In genomic region chr3:25820372-25820771, GRCh38 we compare ENCODE assay signal across 10 cellular contexts. TPM values are rescaled to one million over a fixed set of nuclear protein-coding genes. Genes with fewer than 3 reads are reported as not detected.
DNase-seq lines count a peak whose midpoint lies in the region; ATAC-seq, FAIRE-seq and TF ChIP-seq lines count a peak whose summit lies in the region.
"Had no signal": no experiment of that assay in that cellular context is flagged by ENCODE, and none has a peak within 500 bp of the region (broad histone marks: within the 10 kb centered on the region; RNA-seq: fewer than 3 reads in every experiment).

No MANE protein-coding gene starts in this region.

- no peak overlapping the region for H3K27ac ChIP-seq in HepG2 (ENCODE audit: extremely low read length, insufficient read depth, low read length)
- H3K27ac ChIP-seq: gastrocnemius medialis, VCaP had no signal

- no peak overlapping the region for H3K4me3 ChIP-seq in HepG2 (replicated peaks in 1 of 3; ENCODE audit: insufficient read depth in 1 of 3, low read depth in 2 of 3, low read length in 3 of 3)
- H3K4me3 ChIP-seq: gastrocnemius medialis had no signal

- H4K20me1 ChIP-seq in HepG2 (ENCODE audit: insufficient read depth, low read length): no peaks in the 10 kb centered on the region

- H3K36me3 Mint-ChIP-seq in Calu3 (ENCODE audit: insufficient read depth, unreplicated experiment) (no peaks in the 10 kb centered on the region), brain (no peaks in the 10 kb centered on the region), T-helper 17 cell (ENCODE audit: low read depth) (no peaks in the 10 kb centered on the region)

- no peak for TF ChIP-seq POLR2A in HepG2 (IDR thresholded peaks at IDR 0.05; ENCODE audit: insufficient read depth in 1 of 2, low read depth in 2 of 2, low read length in 2 of 2)

- BruUV-seq in Calu3 (replicated peaks; lab: Mats Ljungman, UMichigan): no TSS peak
- BruUV-seq in HepG2 (replicated peaks; lab: Mats Ljungman, UMichigan): no TSS peak

- H3K4me2 ChIP-seq in HepG2 (ENCODE audit: low read depth, low read length): no peak overlapping the region

- DNase-seq in Calu3: peak; percentile 28
- DNase-seq in HT1080 (ENCODE audit: low read depth): peak; percentile 87
- DNase-seq in HepG2 (ENCODE audit: low spot score): no peak
- no peak for DNase-seq in NCI-H2107 treated with DMSO at 0.1 percent for 48 hours (lab: John Stamatoyannopoulos, UW; ENCODE audit: unreplicated experiment)
- no peak for DNase-seq in T-helper 17 cell
- DNase-seq in cerebellar nuclear complex (lab: John Stamatoyannopoulos, UW): no peak
- DNase-seq: gastrocnemius medialis had no signal

- no peak overlapping the region for H3K9ac ChIP-seq in HepG2 (ENCODE audit: insufficient read depth, low read depth, low read length)

- TF ChIP-seq EP300 in HepG2 (IDR thresholded peaks at IDR 0.05; ENCODE audit: low read depth in 2 of 2, low read length in 2 of 2): no peak
- TF ChIP-seq EP300 in HepG2 (CRISPR knock-in tag; IDR thresholded peaks at IDR 0.05; ENCODE audit: borderline replicate concordance): no peak

- H3K36me3 ChIP-seq in HepG2 (replicated peaks in 1 of 2; ENCODE audit: control insufficient read depth in 1 of 2, insufficient read depth in 2 of 2, low read length in 2 of 2): no peaks in the 10 kb centered on the region
- H3K36me3 ChIP-seq: gastrocnemius medialis had no signal

- POLR2A ChIA-PET in HepG2 (lab: Yijun Ruan, JAX): no interaction called here

- TF ChIP-seq CTCF in Calu3 (IDR thresholded peaks at IDR 0.05; ENCODE audit: unreplicated experiment) (no peak), brain (conservative IDR thresholded peaks at IDR 0.05) (no peak), HepG2 (CRISPR knock-in tag; IDR thresholded peaks at IDR 0.05) (no peak)

- intact Hi-C loops in Calu3 (cut with micrococcal nuclease; ENCODE audit: unreplicated experiment) (no loop called here), HepG2 (cut with micrococcal nuclease; ENCODE audit: unreplicated experiment) (no loop called here)

- no peak overlapping the region for H2AFZ ChIP-seq in HepG2 (ENCODE audit: low read length)

- H3K4me1 ChIP-seq in HepG2 (ENCODE audit: insufficient read depth, low read length): no peaks in the 10 kb centered on the region

- H3K27me3 ChIP-seq in HepG2 (ENCODE audit: control insufficient read depth in 1 of 2, insufficient read depth in 2 of 2, low read length in 2 of 2): no peaks in the 10 kb centered on the region
- H3K27me3 ChIP-seq: gastrocnemius medialis had no signal

- ATAC-seq in HepG2 (no peak), T-helper 17 cell (no peak), GM18868 (IDR thresholded peaks at IDR 0.05; ENCODE audit: unreplicated experiment) (no peak)

- H3K9me3 Mint-ChIP-seq in Calu3 (ENCODE audit: low read depth, unreplicated experiment): no peaks in the 10 kb centered on the region
- H3K9me3 Mint-ChIP-seq in brain: peaks cover 0 to 16% (median 10%) of the 10 kb centered on the region in 5 experiments

- H3K27me3 Mint-ChIP-seq in Calu3 (ENCODE audit: unreplicated experiment): no peaks in the 10 kb centered on the region
- peaks cover 6% of the 10 kb centered on the region for H3K27me3 Mint-ChIP-seq in brain
- H3K27me3 Mint-ChIP-seq in T-helper 17 cell: peaks cover 12% of the 10 kb centered on the region

- H3K79me2 ChIP-seq in HepG2 (ENCODE audit: insufficient read depth, low read length): no peaks in the 10 kb centered on the region

- CTCF ChIA-PET in Calu3 (lab: Charles Lee): interaction anchor here (0.9 kb wide), 1 partner anchor 33 kb away, joined by 5 read pairs; no protein-coding TSS in a partner anchor
- CTCF ChIA-PET in HepG2 (lab: Yijun Ruan, JAX; ENCODE audit: low intra/inter-chr PET ratio, low total read pairs): no interaction called here

- in situ Hi-C loops in HepG2 (cut with HindIII; ENCODE audit: extremely low pct_ligation_motif_present, low pct_unique_long_range_greater_than_20kb): no loop called here

- no peak overlapping the region for H3K4me3 Mint-ChIP-seq in Calu3 (ENCODE audit: low read depth, unreplicated experiment)
- H3K4me3 Mint-ChIP-seq in brain: no peak overlapping the region
- H3K4me3 Mint-ChIP-seq in T-helper 17 cell: no peak overlapping the region

- FAIRE-seq in HepG2 (lab: Jason Lieb, UNC): no peak

- H3K9me3 ChIP-seq in HepG2 (ENCODE audit: low read length) (no peaks in the 10 kb centered on the region), T-helper 17 cell (ENCODE audit: control insufficient read depth, low read length, poor library complexity, severe bottlenecking) (no peaks in the 10 kb centered on the region)
- H3K9me3 ChIP-seq: gastrocnemius medialis had no signal

- H3K4me1 Mint-ChIP-seq in Calu3 (ENCODE audit: low read depth, unreplicated experiment) (peaks cover 8% of the 10 kb centered on the region), brain (peaks cover 23% of the 10 kb centered on the region), T-helper 17 cell (no peaks in the 10 kb centered on the region)

- TF ChIP-seq RAD21 in HepG2 (CRISPR knock-in tag; IDR thresholded peaks at IDR 0.05): no peak

- no peak overlapping the region for H3K27ac Mint-ChIP-seq in Calu3 (ENCODE audit: unreplicated experiment)
- peak overlapping the region in 4 of 5 experiments; percentile 44 to 82 (median 62) for H3K27ac Mint-ChIP-seq in brain
- H3K27ac Mint-ChIP-seq in T-helper 17 cell: no peak overlapping the region

TF ChIP-seq in HepG2, 621 proteins besides CTCF, POLR2A, EP300 and RAD21:
- no peak for TF ChIP-seq ZNF850 (CRISPR knock-in tag; conservative IDR thresholded peaks at IDR 0.05)
- TF ChIP-seq LCORL (IDR thresholded peaks at IDR 0.05): peak; percentile 85
- no peak for TF ChIP-seq LCORL (CRISPR knock-in tag; IDR thresholded peaks at IDR 0.05)

RNA-seq across cellular contexts. Expression of gene OXSM, which starts 30.5 kb away (rescaled TPM):
- total RNA-seq in Calu3 (2022) (13.6 and 18.4 TPM in 2 replicates), HepG2 (2016; rRNA removed; fragmentation: Illumina TruSeq; extraction: Trizol) (14.1 and 18.2 TPM in 2 replicates), T-helper 17 cell (1 to 10 TPM; 7.0 to 7.6 TPM)
- 15.8 and 17.3 TPM in 2 replicates for total RNA-seq in HT1080 (2014; rRNA removed; shearing (Covaris generic))
- 15.8 and 16.8 TPM in 2 replicates for polyA plus RNA-seq in HT1080 (2015; cell fraction: cytosol; rRNA removed)
- polyA plus RNA-seq in HT1080 (2015; cell fraction: nucleus; rRNA removed): 28.3 and 30.5 TPM in 2 replicates
- polyA plus RNA-seq in brain (ENCODE audit: insufficient read depth, low read depth, low replicate concordance) (3.7 TPM), HepG2 (2011; rRNA removed) (28.8 and 34.4 TPM in 2 replicates)
- total RNA-seq in HepG2 (2016; cell fraction: cytosol; rRNA removed; fragmentation: Illumina TruSeq; extraction: Trizol; ENCODE audit: low read depth): 4.5 and 6.4 TPM in 2 replicates
- total RNA-seq in HepG2 (2016; cell fraction: insoluble cytoplasmic fraction; rRNA removed; fragmentation: Illumina TruSeq; extraction: Trizol): 12.5 and 18.8 TPM in 2 replicates
- 9.4 and 9.5 TPM in 2 replicates for total RNA-seq in HepG2 (2016; cell fraction: membrane; rRNA removed; fragmentation: Illumina TruSeq; extraction: Trizol)
- 13.9 and 15.9 TPM in 2 replicates for total RNA-seq in HepG2 (2016; cell fraction: nucleus; rRNA removed; fragmentation: Illumina TruSeq; extraction: Trizol)
- polyA plus RNA-seq in HepG2 (2011; cell fraction: cytosol; rRNA removed): 17.2 and 22.8 TPM in 2 replicates
- 27.7 and 44.1 TPM in 2 replicates for polyA plus RNA-seq in HepG2 (2011; cell fraction: nucleus; rRNA removed)
- polyA plus RNA-seq in HepG2 (2012): 14.1 and 19.7 TPM in 2 replicates
- polyA plus RNA-seq in HepG2 (2016; cell fraction: cytosol; fragmentation: Illumina TruSeq; extraction: Trizol; ENCODE audit: low read depth): 4.3 and 4.9 TPM in 2 replicates
- 10.8 and 11.6 TPM in 2 replicates for polyA plus RNA-seq in HepG2 (2016; cell fraction: insoluble cytoplasmic fraction; fragmentation: Illumina TruSeq; extraction: Trizol; ENCODE audit: low read depth)
- polyA plus RNA-seq in HepG2 (2016; cell fraction: membrane; fragmentation: Illumina TruSeq; extraction: Trizol; ENCODE audit: low read depth): 4.9 and 5.1 TPM in 2 replicates
- 18.1 and 22.4 TPM in 2 replicates for polyA plus RNA-seq in HepG2 (2016; cell fraction: nucleus; fragmentation: Illumina TruSeq; extraction: Trizol; ENCODE audit: insufficient read depth, low read depth)
- 9.8 and 14.4 TPM in 2 replicates for polyA minus RNA-seq in HepG2 (2011; rRNA and poly(A)+ RNA removed; ENCODE audit: low replicate concordance)
- polyA minus RNA-seq in HepG2 (2011; cell fraction: cytosol; rRNA and poly(A)+ RNA removed): 5.9 and 7.8 TPM in 2 replicates
- polyA minus RNA-seq in HepG2 (2011; cell fraction: nucleus; rRNA and poly(A)+ RNA removed): 8.8 and 12.8 TPM in 2 replicates

RNA-seq across cellular contexts. Expression of gene NGLY1, which starts 37.1 kb away (rescaled TPM):
- total RNA-seq in Calu3 (2022): 40.3 and 43.5 TPM in 2 replicates
- total RNA-seq in HT1080 (2014; rRNA removed; shearing (Covaris generic)): 36.4 and 42.2 TPM in 2 replicates
- polyA plus RNA-seq in HT1080 (2015; cell fraction: cytosol; rRNA removed): 32.1 and 38.3 TPM in 2 replicates
- 32.1 and 34.0 TPM in 2 replicates for polyA plus RNA-seq in HT1080 (2015; cell fraction: nucleus; rRNA removed)
- 7.8 TPM for polyA plus RNA-seq in brain (ENCODE audit: insufficient read depth, low read depth, low replicate concordance)
- 44.5 and 53.6 TPM in 2 replicates for total RNA-seq in HepG2 (2016; rRNA removed; fragmentation: Illumina TruSeq; extraction: Trizol)
- total RNA-seq in HepG2 (2016; cell fraction: cytosol; rRNA removed; fragmentation: Illumina TruSeq; extraction: Trizol; ENCODE audit: low read depth): 20.6 and 24.6 TPM in 2 replicates
- total RNA-seq in HepG2 (2016; cell fraction: insoluble cytoplasmic fraction; rRNA removed; fragmentation: Illumina TruSeq; extraction: Trizol): 47.2 and 53.9 TPM in 2 replicates
- total RNA-seq in HepG2 (2016; cell fraction: membrane; rRNA removed; fragmentation: Illumina TruSeq; extraction: Trizol): 40.5 and 44.5 TPM in 2 replicates
- total RNA-seq in HepG2 (2016; cell fraction: nucleus; rRNA removed; fragmentation: Illumina TruSeq; extraction: Trizol): 45.5 and 51.6 TPM in 2 replicates
- 26.7 and 28.2 TPM in 2 replicates for polyA plus RNA-seq in HepG2 (2011; rRNA removed)
- polyA plus RNA-seq in HepG2 (2011; cell fraction: cytosol; rRNA removed): 9.0 and 15.4 TPM in 2 replicates
- polyA plus RNA-seq in HepG2 (2011; cell fraction: nucleus; rRNA removed): 21.8 and 30.1 TPM in 2 replicates
- 33.7 and 70.3 TPM in 2 replicates for polyA plus RNA-seq in HepG2 (2012)
- polyA plus RNA-seq in HepG2 (2016; cell fraction: cytosol; fragmentation: Illumina TruSeq; extraction: Trizol; ENCODE audit: low read depth): 16.6 and 17.0 TPM in 2 replicates
- 45.3 and 49.0 TPM in 2 replicates for polyA plus RNA-seq in HepG2 (2016; cell fraction: insoluble cytoplasmic fraction; fragmentation: Illumina TruSeq; extraction: Trizol; ENCODE audit: low read depth)
- polyA plus RNA-seq in HepG2 (2016; cell fraction: membrane; fragmentation: Illumina TruSeq; extraction: Trizol; ENCODE audit: low read depth): 26.4 and 27.3 TPM in 2 replicates
- 56.3 and 58.4 TPM in 2 replicates for polyA plus RNA-seq in HepG2 (2016; cell fraction: nucleus; fragmentation: Illumina TruSeq; extraction: Trizol; ENCODE audit: insufficient read depth, low read depth)
- polyA minus RNA-seq in HepG2 (2011; rRNA and poly(A)+ RNA removed; ENCODE audit: low replicate concordance): 10.2 and 14.1 TPM in 2 replicates
- polyA minus RNA-seq in HepG2 (2011; cell fraction: cytosol; rRNA and poly(A)+ RNA removed): 21.5 and 25.2 TPM in 2 replicates
- polyA minus RNA-seq in HepG2 (2011; cell fraction: nucleus; rRNA and poly(A)+ RNA removed): 83.3 and 108 TPM in 2 replicates
- total RNA-seq in T-helper 17 cell: 10 to 100 TPM; 65.8 to 67.1 TPM

Comparison
In these comparisons a context has a peak if more than half of its experiments do, and no peak if none do; other contexts are left out.
1. DNase-seq: peak in Calu3 (single experiment) and HT1080 (single experiment); none in HepG2 (single experiment), NCI-H2107 treated with DMSO at 0.1 percent for 48 hours (single experiment), T-helper 17 cell (0 of 3) and cerebellar nuclear complex (0 of 2).
2. H3K27ac Mint-ChIP-seq: peak in brain (4 of 5); none in Calu3 (single experiment) and T-helper 17 cell (single experiment).